ENCODE assay signal across 8 cellular contexts in the genomic region with DNA sequence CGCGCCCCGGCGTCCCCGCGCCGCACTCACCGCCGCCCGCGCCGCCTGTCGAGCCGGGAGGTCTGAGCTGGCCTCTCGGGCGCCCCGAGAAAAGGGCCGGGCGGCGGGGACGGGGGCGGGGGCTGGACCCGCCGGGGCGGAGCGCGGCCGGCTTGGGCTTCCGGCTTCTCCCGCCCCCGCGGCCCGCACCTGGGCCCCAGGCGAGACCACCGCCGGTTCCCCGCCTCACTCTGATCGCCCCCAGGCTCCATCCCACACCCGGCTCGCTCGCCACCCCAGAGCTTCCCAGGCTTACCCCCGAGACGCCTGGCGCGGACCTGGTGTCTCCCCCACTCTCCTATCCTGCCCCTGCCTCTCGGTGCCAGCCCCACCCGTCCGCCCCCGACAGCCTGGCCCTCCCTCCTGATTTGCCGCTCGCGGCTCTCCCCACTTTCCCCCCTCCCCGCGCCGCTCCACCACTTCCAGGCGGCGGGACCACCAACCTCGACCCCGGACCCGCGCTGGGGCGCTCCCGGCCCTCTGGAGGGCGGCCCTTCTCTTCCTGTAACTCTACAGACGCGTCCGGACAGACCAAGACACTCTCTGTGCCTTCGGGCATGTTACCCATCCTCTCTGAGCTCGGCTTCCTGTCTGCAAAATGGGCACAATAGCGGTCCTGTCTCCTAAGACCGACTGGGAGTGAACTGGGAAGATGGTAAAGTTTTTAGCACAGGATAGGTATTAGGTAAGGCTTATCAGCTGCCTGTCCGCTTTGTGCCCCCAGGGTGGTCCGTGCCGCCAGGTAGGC. TPM values are rescaled to one million over a fixed set of nuclear protein-coding genes. Genes with fewer than 3 reads are reported as not detected.
DNase-seq lines count a peak whose midpoint lies in the region; ATAC-seq and TF ChIP-seq lines count a peak whose summit lies in the region.

A gene (minus strand): TSS at position 64 of the 787 bp plus-strand sequence. CDS start 30,189 bp downstream, outside the sequence.

- H3K27ac ChIP-seq in KOPT-K1 (ENCODE audit: low read depth, low read length, poor library complexity, severe bottlenecking) (peak within 1 kb of the TSS; percentile 53), colonic mucosa (peak within 1 kb of the TSS; percentile 97), left lung (peak within 1 kb of the TSS; percentile 93)

- peak within 1 kb of the TSS; percentile 86 for H3K9ac ChIP-seq in colonic mucosa (ENCODE audit: low read depth in 2 of 2, low read length in 2 of 2)

- H3K27me3 ChIP-seq in colonic mucosa = no peaks in the 10 kb centered on the region
- peaks cover 0 to 20% of the 10 kb centered on the region in 2 donors for H3K27me3 ChIP-seq in left lung

- no peaks in the 10 kb centered on the region for H3K9me3 ChIP-seq in KOPT-K1 (ENCODE audit: insufficient read depth, low read length, poor library complexity, severe bottlenecking)
- H3K9me3 ChIP-seq in colonic mucosa = no peaks in the 10 kb centered on the region
- H3K9me3 ChIP-seq in left lung = no peaks in the 10 kb centered on the region

- intact Hi-C loops in activated CD4-positive, alpha-beta T cell treated with anti-CD3 and anti-CD28 coated beads for 36 hours (cut with DNase I, micrococcal nuclease) = loop anchor here (2.0 to 10.0 kb wide), 11 partner anchors 34 to 950 kb away; a partner anchor contains a TSS
- intact Hi-C loops in colonic mucosa (cut with DNase I) = no loop called here
- intact Hi-C loops in left lung (cut with DNase I) = no loop called here

- H3K4me3 Mint-ChIP-seq in activated CD4-positive, alpha-beta T cell treated with anti-CD3 and anti-CD28 coated beads for 36 hours = peak within 1 kb of the TSS; percentile 89

- H3K36me3 ChIP-seq in KOPT-K1 (ENCODE audit: insufficient read depth, low read length) = no peaks in the 10 kb centered on the region
- no peaks in the 10 kb centered on the region for H3K36me3 ChIP-seq in colonic mucosa
- peaks cover 0 to 5% of the 10 kb centered on the region in 2 donors for H3K36me3 ChIP-seq in left lung

- H3K27ac Mint-ChIP-seq in activated CD4-positive, alpha-beta T cell treated with anti-CD3 and anti-CD28 coated beads for 36 hours = peak within 1 kb of the TSS; percentile 90

- TF ChIP-seq CTCF in colonic mucosa (IDR thresholded peaks at IDR 0.05) (no peak), left lung (IDR thresholded peaks at IDR 0.05) (no peak)

- peaks cover 2% of the 10 kb centered on the region for H3K4me1 ChIP-seq in colonic mucosa
- H3K4me1 ChIP-seq in left lung = peaks cover 6 to 56% of the 10 kb centered on the region in 2 donors

- peaks cover 18% of the 10 kb centered on the region for H3K36me3 Mint-ChIP-seq in activated CD4-positive, alpha-beta T cell treated with anti-CD3 and anti-CD28 coated beads for 36 hours (ENCODE audit: low read depth)

- ATAC-seq in GM21526 (IDR thresholded peaks at IDR 0.05; ENCODE audit: low FRiP score, unreplicated experiment) (peak; percentile 43), left lung (peak; percentile 89)
- peak; percentile 53 for ATAC-seq in activated CD4-positive, alpha-beta T cell treated with anti-CD3 and anti-CD28 coated beads for 36 hours

- no peaks in the 10 kb centered on the region for H3K27me3 Mint-ChIP-seq in activated CD4-positive, alpha-beta T cell treated with anti-CD3 and anti-CD28 coated beads for 36 hours

- H3K4me3 ChIP-seq in colonic mucosa (peak within 1 kb of the TSS; percentile 78), left lung (peak within 1 kb of the TSS; percentile 62 to 71)

- no peaks in the 10 kb centered on the region for H3K9me3 Mint-ChIP-seq in activated CD4-positive, alpha-beta T cell treated with anti-CD3 and anti-CD28 coated beads for 36 hours (ENCODE audit: low read depth)

- POLR2A ChIA-PET in activated CD4-positive, alpha-beta T cell treated with anti-CD3 and anti-CD28 coated beads for 36 hours (lab: Charles Lee) = interaction anchor here (0.5 to 0.7 kb wide), 2 partner anchors 26 to 35 kb away, joined by 3 read pairs; no protein-coding TSS in a partner anchor

- CTCF ChIA-PET in activated CD4-positive, alpha-beta T cell treated with anti-CD3 and anti-CD28 coated beads for 36 hours (lab: Charles Lee) = interaction anchor here (1.0 to 1.4 kb wide), 2 partner anchors 35 to 57 kb away, joined by 3 to 5 read pairs; no protein-coding TSS in a partner anchor

- H3K4me1 Mint-ChIP-seq in activated CD4-positive, alpha-beta T cell treated with anti-CD3 and anti-CD28 coated beads for 36 hours = peaks cover 32% of the 10 kb centered on the region

- peak; percentile 12 for DNase-seq in DMS79 (lab: John Stamatoyannopoulos, UW)
- peak; percentile 74 for DNase-seq in activated CD4-positive, alpha-beta T cell treated with anti-CD3 and anti-CD28 coated beads for 36 hours
- peak; percentile 72 for DNase-seq in colonic mucosa
- DNase-seq in left lung = peak; percentile 78 to 95
- peak; percentile 37 to 57 for DNase-seq in stimulated activated CD4-positive, alpha-beta T cell treated with anti-CD3 and anti-CD28 coated beads, Interleukin-4, amount 100 ng/mL, for 48 hours (ENCODE audit: low read depth in 2 of 2)
- no peak for DNase-seq in inferior parietal cortex (ENCODE audit: extremely low spot score)

RNA-seq across cellular contexts. Expression of the gene that starts here (rescaled TPM):
- total RNA-seq in activated CD4-positive, alpha-beta T cell treated with anti-CD3 and anti-CD28 coated beads for 36 hours = 100 to 1,000 TPM in 1 of 2 experiments, 10 to 100 TPM in 1; 99.0 to 116 TPM
- total RNA-seq in colonic mucosa (100 to 1,000 TPM; 144 to 211 TPM), left lung (100 to 1,000 TPM; 125 to 277 TPM)

Comparison
In these comparisons a context has a peak if more than half of its experiments do, and no peak if none do; other contexts are left out.
1. intact Hi-C loops: an anchor here in activated CD4-positive, alpha-beta T cell treated with anti-CD3 and anti-CD28 coated beads for 36 hours (2.0 to 10.0 kb wide); none called in colonic mucosa and left lung.